ENCODE assay signal across 23 cellular contexts in genomic region chr9:27505744-27506161, GRCh38. TPM values are rescaled to one million over a fixed set of nuclear protein-coding genes. Genes with fewer than 3 reads are reported as not detected.
DNase-seq lines count a peak whose midpoint lies in the region; ATAC-seq, FAIRE-seq and TF ChIP-seq lines count a peak whose summit lies in the region.
"Had no signal": no experiment of that assay in that cellular context is flagged by ENCODE, and none has a peak within 500 bp of the region (broad histone marks: within the 10 kb centered on the region; RNA-seq: fewer than 3 reads in every experiment).

No MANE protein-coding gene starts in this region.

- no peak for ATAC-seq in WTC11
- ATAC-seq: activated CD8-positive, alpha-beta T cell treated with anti-CD3 and anti-CD28 coated beads for 36 hours; CD8-positive, alpha-beta T cell; right cardiac atrium had no signal

- peak overlapping the region; percentile 10 for H2AFZ ChIP-seq in keratinocyte (ENCODE audit: control insufficient read depth, low read length)

- dilution Hi-C loops in keratinocyte (cut with MboI; ENCODE audit: extremely low pct_ligation_motif_present, low sequenced_read_pairs): no loop called here

- no peaks in the 10 kb centered on the region for H3K27me3 ChIP-seq in breast epithelium
- no peaks in the 10 kb centered on the region for H3K27me3 ChIP-seq in keratinocyte (ENCODE audit: control insufficient read depth, extremely low read depth, insufficient read depth, low read length)
- H3K27me3 ChIP-seq: cardiac muscle cell, tibial artery had no signal

- H3K36me3 Mint-ChIP-seq in MCF 10A (ENCODE audit: insufficient read depth, unreplicated experiment): no peaks in the 10 kb centered on the region
- H3K36me3 Mint-ChIP-seq in WTC11: peaks cover 26% of the 10 kb centered on the region
- H3K36me3 Mint-ChIP-seq: CD8-positive, alpha-beta T cell had no signal

- peak; percentile 51 for DNase-seq in MCF 10A (ENCODE audit: unreplicated experiment)
- no peak for DNase-seq in breast epithelium (ENCODE audit: low spot score in 2 of 2)
- no peak for DNase-seq in WTC11 (ENCODE audit: low spot score)
- DNase-seq in keratinocyte (ENCODE audit: low read depth, low spot score): no peak
- DNase-seq in urothelium cell line (ENCODE audit: low spot score): no peak
- no peak for DNase-seq in NCI-H345 treated with DMSO at 0.1 percent for 48 hours (lab: John Stamatoyannopoulos, UW; ENCODE audit: unreplicated experiment)
- DNase-seq in GF-D8 (lab: John Stamatoyannopoulos, UW): no peak
- DNase-seq: activated CD8-positive, alpha-beta T cell treated with anti-CD3 and anti-CD28 coated beads for 36 hours; CD8-positive, alpha-beta T cell; hippocampal formation; KG1; mesenchymal stem cell; naive B cell; OCI-M1; right cardiac atrium; SIG-M5; tibial artery had no signal

- H3K4me3 ChIP-seq in breast epithelium (no peak overlapping the region), keratinocyte (ENCODE audit: control insufficient read depth in 2 of 3, extremely low read depth in 1 of 3, insufficient read depth in 2 of 3, low read depth in 1 of 3, low read length in 3 of 3) (peak overlapping the region in 2 of 3 experiments; percentile 12 to 54)
- H3K4me3 ChIP-seq: cardiac muscle cell, tibial artery had no signal

- intact Hi-C loops in MCF 10A (cut with micrococcal nuclease) (no loop called here), breast epithelium (cut with DNase I; ENCODE audit: low total_unique reads) (no loop called here)

- H3K9ac ChIP-seq in keratinocyte (ENCODE audit: control insufficient read depth, extremely low read depth, insufficient read depth, low read length): peak overlapping the region; percentile 51

- no peaks in the 10 kb centered on the region for H3K4me1 ChIP-seq in breast epithelium
- peaks cover 34% of the 10 kb centered on the region for H3K4me1 ChIP-seq in keratinocyte (ENCODE audit: control insufficient read depth, extremely low read depth, insufficient read depth, low read length)
- H3K4me1 ChIP-seq: tibial artery had no signal

- H3K4me1 Mint-ChIP-seq in MCF 10A (ENCODE audit: insufficient read depth, unreplicated experiment) (peaks cover 27% of the 10 kb centered on the region), WTC11 (peaks cover 37% of the 10 kb centered on the region)

- H3K9me1 ChIP-seq in keratinocyte (ENCODE audit: control insufficient read depth, extremely low read depth, insufficient read depth, low read length): no peaks in the 10 kb centered on the region

- no peaks in the 10 kb centered on the region for H3K9me3 ChIP-seq in breast epithelium
- H3K9me3 ChIP-seq in keratinocyte (ENCODE audit: control insufficient read depth, low read depth, low read length): no peaks in the 10 kb centered on the region
- H3K9me3 ChIP-seq: tibial artery had no signal

- H3K27ac ChIP-seq in breast epithelium: no peak overlapping the region
- H3K27ac ChIP-seq in keratinocyte (ENCODE audit: control insufficient read depth, insufficient read depth, low read length): peak overlapping the region; percentile 81
- H3K27ac ChIP-seq: cardiac muscle cell, tibial artery had no signal

- BruUV-seq in MCF 10A (replicated peaks; lab: Mats Ljungman, UMichigan): no TSS peak

- FAIRE-seq in keratinocyte (lab: Jason Lieb, UNC) (peak; percentile 95), urothelium cell line (lab: Jason Lieb, UNC) (peak; percentile 77)
- FAIRE-seq: H1 had no signal

- peak overlapping the region; percentile 77 for H3K4me2 ChIP-seq in keratinocyte (ENCODE audit: control insufficient read depth, extremely low read depth, insufficient read depth, low read depth, low read length)

- peaks cover 50% of the 10 kb centered on the region for H3K79me2 ChIP-seq in keratinocyte (ENCODE audit: control insufficient read depth, insufficient read depth, low read length)

- H3K27me3 Mint-ChIP-seq in MCF 10A (ENCODE audit: insufficient read depth, unreplicated experiment) (no peaks in the 10 kb centered on the region), WTC11 (ENCODE audit: low read depth) (no peaks in the 10 kb centered on the region)
- H3K27me3 Mint-ChIP-seq: dendritic cell treated with granulocyte-macrophage colony-stimulating factor and Interleukin-4, amounts not matched to agents 40 ng/mL and 50 ng/mL, for 4 days; naive B cell had no signal

- peak overlapping the region; percentile 16 for H3K4me3 Mint-ChIP-seq in MCF 10A (ENCODE audit: unreplicated experiment)
- H3K4me3 Mint-ChIP-seq in WTC11: no peak overlapping the region
- H3K4me3 Mint-ChIP-seq: activated CD8-positive, alpha-beta T cell treated with anti-CD3 and anti-CD28 coated beads for 36 hours; CD8-positive, alpha-beta T cell; dendritic cell treated with granulocyte-macrophage colony-stimulating factor and Interleukin-4, amounts not matched to agents 40 ng/mL and 50 ng/mL, for 4 days; naive B cell had no signal

- no peaks in the 10 kb centered on the region for H4K20me1 ChIP-seq in keratinocyte (ENCODE audit: control insufficient read depth, extremely low read depth, insufficient read depth, low read length)

- no peak for TF ChIP-seq CTCF in MCF 10A (IDR thresholded peaks at IDR 0.05; ENCODE audit: unreplicated experiment)
- no peak for TF ChIP-seq CTCF in breast epithelium (IDR thresholded peaks at IDR 0.05)
- no peak for TF ChIP-seq CTCF in WTC11 (IDR thresholded peaks at IDR 0.05)
- no peak for TF ChIP-seq CTCF in keratinocyte (optimal IDR thresholded peaks at IDR 0.05 in 1 of 3, IDR thresholded peaks at IDR 0.05 in 1 of 3, conservative IDR thresholded peaks at IDR 0.05 in 1 of 3; ENCODE audit: extremely low read depth in 1 of 3, insufficient read depth in 2 of 3, low read length in 3 of 3)

- H3K27ac Mint-ChIP-seq in MCF 10A (ENCODE audit: low read depth, unreplicated experiment): peak overlapping the region; percentile 5
- H3K27ac Mint-ChIP-seq in WTC11: peak overlapping the region; percentile 35; the same call in 1 of the 2 replicates
- H3K27ac Mint-ChIP-seq: activated CD8-positive, alpha-beta T cell treated with anti-CD3 and anti-CD28 coated beads for 36 hours; CD8-positive, alpha-beta T cell; dendritic cell treated with granulocyte-macrophage colony-stimulating factor and Interleukin-4, amounts not matched to agents 40 ng/mL and 50 ng/mL, for 4 days had no signal

- TF ChIP-seq POLR2A in breast epithelium (IDR thresholded peaks at IDR 0.05): no peak

- POLR2A ChIA-PET in MCF 10A (lab: Yijun Ruan, JAX) (interaction anchor here (0.7 to 1.6 kb wide), 7 partner anchors 9 to 597 kb away, joined by 3 to 10 read pairs (median 3); no protein-coding TSS in a partner anchor), WTC11 (lab: Charles Lee) (interaction anchor here (0.8 kb wide), 1 partner anchor 97 kb away, joined by 3 read pairs; no protein-coding TSS in a partner anchor)

- no peaks in the 10 kb centered on the region for H3K36me3 ChIP-seq in breast epithelium
- peaks cover 0 to 15% of the 10 kb centered on the region in 2 experiments for H3K36me3 ChIP-seq in keratinocyte (ENCODE audit: control insufficient read depth in 2 of 2, extremely low read depth in 1 of 2, insufficient read depth in 2 of 2, low read length in 2 of 2)
- H3K36me3 ChIP-seq: cardiac muscle cell, tibial artery had no signal

- CTCF ChIA-PET in MCF 10A (lab: Yijun Ruan, JAX) (interaction anchor here (0.6 to 1.1 kb wide), 5 partner anchors 19 to 473 kb away, joined by 3 to 4 read pairs (median 3); no protein-coding TSS in a partner anchor), WTC11 (lab: Charles Lee) (interaction anchor here (0.7 kb wide), 1 partner anchor 173 kb away, joined by 4 read pairs; no protein-coding TSS in a partner anchor)

- H3K9me3 Mint-ChIP-seq in MCF 10A (ENCODE audit: unreplicated experiment) (no peaks in the 10 kb centered on the region), WTC11 (peaks cover 22% of the 10 kb centered on the region)
- H3K9me3 Mint-ChIP-seq: dendritic cell treated with granulocyte-macrophage colony-stimulating factor and Interleukin-4, amounts not matched to agents 40 ng/mL and 50 ng/mL, for 4 days had no signal

TF ChIP-seq in WTC11, 78 proteins besides CTCF, POLR2A, EP300 and RAD21 (continues in another document):
- TF ChIP-seq GRHL2 (CRISPR knock-in tag; IDR thresholded peaks at IDR 0.05; ENCODE audit: insufficient replicate concordance, severe bottlenecking) (no peak), ZNF512 (CRISPR knock-in tag; IDR thresholded peaks at IDR 0.05; ENCODE audit: borderline replicate concordance) (no peak), IRF2 (CRISPR knock-in tag; IDR thresholded peaks at IDR 0.05; ENCODE audit: borderline replicate concordance, low read depth) (no peak)

RNA-seq across cellular contexts. Expression of gene IFNK, which starts 18.3 kb away (rescaled TPM):
- total RNA-seq in MCF 10A (2022) (not detected in 2 replicates), breast epithelium (not detected), WTC11 (2021) (not detected in 3 replicates)
- 20.6 to 32.7 TPM (median 29.2 TPM) in 3 replicates for polyA plus RNA-seq in keratinocyte
- 26.2 TPM for polyA plus RNA-seq in keratinocyte (2011; ENCODE audit: low read depth)
- polyA plus RNA-seq in keratinocyte (2011; cell fraction: cytosol; rRNA removed): 27.6 and 38.7 TPM in 2 replicates
- polyA plus RNA-seq in keratinocyte (2011; cell fraction: nucleus; rRNA removed): 19.8 and 29.8 TPM in 2 replicates
- polyA plus RNA-seq in keratinocyte (2012; ENCODE audit: low replicate concordance): 6.6 and 40.7 TPM in 2 replicates
- polyA minus RNA-seq in keratinocyte: 1.7 to 6.6 TPM (median 2.7 TPM) in 3 replicates
- 5.9 TPM for polyA minus RNA-seq in keratinocyte (2011; cell fraction: cytosol; rRNA and poly(A)+ RNA removed)
- 6.1 and 10.2 TPM in 2 replicates for polyA minus RNA-seq in keratinocyte (2011; cell fraction: nucleus; rRNA and poly(A)+ RNA removed)
- total RNA-seq: activated CD8-positive, alpha-beta T cell treated with anti-CD3 and anti-CD28 coated beads for 36 hours; cardiac muscle cell; CD8-positive, alpha-beta T cell; fibroblast of villous mesenchyme; H1; omental fat pad; right cardiac atrium; T-helper 1 cell treated with Interleukin-12 subunit alpha and Interleukin-12 subunit beta and Interleukin-4 antibody, amounts not matched to agents 30 ng/mL and 1 ng/mL, for 36 hours had no signal
- polyA plus RNA-seq: cardiac muscle cell, H1, right cardiac atrium had no signal

RNA-seq across cellular contexts. Expression of gene MOB3B, which starts 23.9 kb away (rescaled TPM):
- total RNA-seq in MCF 10A (2022) (2.2 and 3.7 TPM in 2 replicates), breast epithelium (10 to 100 TPM; 12.8 to 19.3 (median 13.1) TPM), WTC11 (2021) (18.9 to 25.1 TPM (median 20.9 TPM) in 3 replicates)
- 32.6 to 40.8 TPM (median 35.3 TPM) in 3 replicates for polyA plus RNA-seq in keratinocyte
- 2.1 TPM for polyA plus RNA-seq in keratinocyte (2011; ENCODE audit: low read depth)
- 30.8 and 45.8 TPM in 2 replicates for polyA plus RNA-seq in keratinocyte (2011; cell fraction: cytosol; rRNA removed)
- 27.6 and 28.0 TPM in 2 replicates for polyA plus RNA-seq in keratinocyte (2011; cell fraction: nucleus; rRNA removed)
- 3.6 and 27.5 TPM in 2 replicates for polyA plus RNA-seq in keratinocyte (2012; ENCODE audit: low replicate concordance)
- 36.3 to 54.1 TPM (median 51.3 TPM) in 3 replicates for polyA minus RNA-seq in keratinocyte
- 40.1 TPM for polyA minus RNA-seq in keratinocyte (2011; cell fraction: cytosol; rRNA and poly(A)+ RNA removed)
- polyA minus RNA-seq in keratinocyte (2011; cell fraction: nucleus; rRNA and poly(A)+ RNA removed): 25.1 and 43.9 TPM in 2 replicates

Comparison
In these comparisons a context has a peak if more than half of its experiments do, and no peak if none do; other contexts are left out.
1. H3K4me3 ChIP-seq: peak in keratinocyte (2 of 3); none in breast epithelium (0 of 3).